Comparison of ENCODE assay signal across 2 cellular contexts in the genomic region with DNA sequence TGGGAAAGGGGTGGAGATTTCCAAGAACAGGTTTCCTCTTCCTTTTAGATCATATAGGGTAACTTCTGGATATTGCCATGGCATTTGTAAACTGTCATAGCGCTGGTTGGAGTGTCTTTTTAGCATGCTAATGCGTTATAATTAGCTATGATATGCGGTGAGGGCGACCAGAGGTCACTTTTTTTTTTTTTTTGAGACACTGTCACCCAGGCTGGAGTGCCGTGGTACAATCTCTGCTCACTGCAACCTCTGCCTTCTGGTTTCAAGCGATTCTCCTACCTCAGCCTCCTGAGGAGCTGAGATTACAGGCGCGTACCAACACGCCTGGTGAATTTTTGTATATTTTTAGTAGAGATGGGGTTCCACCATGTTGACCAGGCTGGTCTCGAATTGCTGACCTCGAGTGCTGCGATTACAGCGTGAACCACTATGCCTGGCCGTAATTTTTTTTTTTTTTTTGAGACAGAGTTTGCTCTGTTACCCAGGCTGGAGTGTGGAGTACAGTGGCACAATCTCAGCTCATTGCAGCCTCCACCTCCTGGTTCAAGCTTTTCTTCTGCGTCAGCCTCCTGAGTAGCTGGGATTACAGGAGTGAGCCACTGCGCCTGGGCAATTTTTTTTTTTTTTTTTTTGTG.
TF ChIP-seq lines count a peak whose summit lies in the region.

No MANE protein-coding gene starts in this region.

TF ChIP-seq in HEK293, 187 proteins besides CTCF, POLR2A, EP300 and RAD21:
- TF ChIP-seq ZNF792 (tag by site-specific recombination; IDR thresholded peaks at IDR 0.05) (no peak), ZNF785 (tag by site-specific recombination; IDR thresholded peaks at IDR 0.05) (no peak), PRDM10 (tag by site-specific recombination; IDR thresholded peaks at IDR 0.05) (peak; percentile 52), ZNF140 (tag by site-specific recombination; IDR thresholded peaks at IDR 0.05) (no peak)
- TF ChIP-seq, protein P1, sequence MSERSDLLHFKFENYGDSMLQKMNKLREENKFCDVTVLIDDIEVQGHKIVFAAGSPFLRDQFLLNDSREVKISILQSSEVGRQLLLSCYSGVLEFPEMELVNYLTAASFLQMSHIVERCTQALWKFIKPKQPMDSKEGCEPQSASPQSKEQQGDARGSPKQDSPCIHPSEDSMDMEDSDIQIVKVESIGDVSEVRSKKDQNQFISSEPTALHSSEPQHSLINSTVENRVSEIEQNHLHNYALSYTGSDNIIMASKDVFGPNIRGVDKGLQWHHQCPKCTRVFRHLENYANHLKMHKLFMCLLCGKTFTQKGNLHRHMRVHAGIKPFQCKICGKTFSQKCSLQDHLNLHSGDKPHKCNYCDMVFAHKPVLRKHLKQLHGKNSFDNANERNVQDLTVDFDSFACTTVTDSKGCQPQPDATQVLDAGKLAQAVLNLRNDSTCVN (tag by site-specific recombination; optimal IDR thresholded peaks at IDR 0.05): no peak

TF ChIP-seq in K562, 482 proteins besides CTCF, POLR2A, EP300 and RAD21:
- no peak for TF ChIP-seq ZNF212 (CRISPR knock-in tag; IDR thresholded peaks at IDR 0.05)
- TF ChIP-seq BRF2 (IDR thresholded peaks at IDR 0.05; ENCODE audit: borderline replicate concordance, insufficient read depth, insufficient read length): no peak
- peak in 1 of 2 experiments; percentile 53; a peak in 1 of 4 replicates for TF ChIP-seq KDM1A (IDR thresholded peaks at IDR 0.05)
- peak; percentile 57 for TF ChIP-seq ZNF384 (IDR thresholded peaks at IDR 0.05; ENCODE audit: low read depth, low read length)
- TF ChIP-seq, protein P2, sequence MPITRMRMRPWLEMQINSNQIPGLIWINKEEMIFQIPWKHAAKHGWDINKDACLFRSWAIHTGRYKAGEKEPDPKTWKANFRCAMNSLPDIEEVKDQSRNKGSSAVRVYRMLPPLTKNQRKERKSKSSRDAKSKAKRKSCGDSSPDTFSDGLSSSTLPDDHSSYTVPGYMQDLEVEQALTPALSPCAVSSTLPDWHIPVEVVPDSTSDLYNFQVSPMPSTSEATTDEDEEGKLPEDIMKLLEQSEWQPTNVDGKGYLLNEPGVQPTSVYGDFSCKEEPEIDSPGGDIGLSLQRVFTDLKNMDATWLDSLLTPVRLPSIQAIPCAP (CRISPR knock-in tag; IDR thresholded peaks at IDR 0.05; ENCODE audit: borderline replicate concordance): no peak
- TF ChIP-seq PRDM10 (IDR thresholded peaks at IDR 0.05; ENCODE audit: partially characterized antibody): peak; percentile 48
- no peak for TF ChIP-seq MAFG (tag; conservative IDR thresholded peaks at IDR 0.05)
- no peak for TF ChIP-seq HMGN3 (IDR thresholded peaks at IDR 0.05; ENCODE audit: borderline replicate concordance, extremely low read depth, insufficient read length, low read depth, low read length)
- TF ChIP-seq CHD2 (IDR thresholded peaks at IDR 0.05; ENCODE audit: low read depth, low read length): no peak
- TF ChIP-seq CBFA2T3 (IDR thresholded peaks at IDR 0.05): peak; percentile 53; the same call in 1 of the 2 replicates
- TF ChIP-seq RCOR1 (IDR thresholded peaks at IDR 0.05; ENCODE audit: borderline replicate concordance in 1 of 2, low read depth in 2 of 2, low read length in 2 of 2): 0 out of 4 replicates have a peak, but pooled peaks of 1 of the 2 experiments have one; percentile 16
